ENCODE assay signal across 31 cellular contexts in genomic region chr7:66426996-66427395, GRCh38.
"Had no signal": no experiment of that assay in that cellular context is flagged by ENCODE, and none has a peak within 500 bp of the region (broad histone marks: within the 10 kb centered on the region; RNA-seq: fewer than 3 reads in every experiment).

No MANE protein-coding gene starts in this region.

- H3K4me3 ChIP-seq: breast epithelium, cardiac muscle cell, coronary artery, dorsolateral prefrontal cortex, esophagus muscularis mucosa had no signal

- DNase-seq: activated B cell treated with CpG ODN at 0.5 μM for 24 hours; activated CD4-positive, alpha-beta T cell treated with anti-CD3 and anti-CD28 coated beads for 48 hours; activated CD4-positive, alpha-beta T cell treated with anti-CD3 and anti-CD28 coated beads, Interleukin-2, amount 50 U/mL, for 1 hour; activated CD4-positive, alpha-beta T cell treated with anti-CD3 and anti-CD28 coated beads, Interleukin-2, amount 50 U/mL, for 48 hours; activated CD8-positive, alpha-beta memory T cell treated with anti-CD3 and anti-CD28 coated beads for 24 hours; activated CD8-positive, alpha-beta T cell treated with anti-CD3 and anti-CD28 coated beads for 36 hours; activated effector memory CD4-positive, alpha-beta T cell treated with Interleukin-2 at 50 U/mL for 16 hours; activated naive CD4-positive, alpha-beta T cell treated with anti-CD3 and anti-CD28 coated beads for 36 hours; activated naive CD8-positive, alpha-beta T cell treated with anti-CD3 and anti-CD28 coated beads for 36 hours; activated naive CD8-positive, alpha-beta T cell treated with anti-CD3 and anti-CD28 coated beads, Interleukin-2, amount 50 U/mL, for 24 hours; activated T-cell treated with anti-CD3 and anti-CD28 coated beads, Interleukin-2, amount 50 U/mL, for 4 hours; adrenal gland; amygdala; aorta; central memory CD4-positive, alpha-beta T cell; cerebellar nuclear complex; dorsolateral prefrontal cortex; effector memory CD4-positive, alpha-beta T cell; endodermal cell; erythroblast; foreskin fibroblast; head of caudate nucleus; hippocampal formation; T-helper 2 cell; WERI-Rb-1 had no signal

- ATAC-seq: activated CD4-positive, CD25-positive, alpha-beta regulatory T cell treated with anti-CD3 and anti-CD28 coated beads, Interleukin-2, amount 50 U/mL, for 24 hours; activated CD8-positive, alpha-beta T cell treated with anti-CD3 and anti-CD28 coated beads for 36 hours; activated naive CD8-positive, alpha-beta T cell treated with anti-CD3 and anti-CD28 coated beads, Interleukin-2, amount 50 U/mL, for 24 hours; activated T-cell treated with anti-CD3 and anti-CD28 coated beads, Interleukin-2, amount 50 U/mL, for 4 hours; activated T-helper 17 cell treated with anti-CD3 and anti-CD28 coated beads, Interleukin-2, amount 50 U/mL, for 72 hours had no signal
